12 cellular contexts compared by ENCODE assay signal in genomic region chr1:64915381-64916274, GRCh38. TPM values are rescaled to one million over a fixed set of nuclear protein-coding genes. Genes with fewer than 3 reads are reported as not detected.
A peak's percentile ranks its signal among the peaks of the same experiment; 100 is the strongest.
DNase-seq lines count a peak whose midpoint lies in the region; ATAC-seq, FAIRE-seq and TF ChIP-seq lines count a peak whose summit lies in the region.
"Had no signal": no experiment of that assay in that cellular context is flagged by ENCODE, and none has a peak within 500 bp of the region (broad histone marks: within the 10 kb centered on the region; RNA-seq: fewer than 3 reads in every experiment).

No MANE protein-coding gene starts in this region.

- H3K4me1 ChIP-seq in BLaER1 (peaks cover 38% of the 10 kb centered on the region), muscle layer of duodenum (ENCODE audit: control insufficient read depth in 1 of 2, insufficient read depth in 2 of 2, low read length in 2 of 2) (peaks cover 1 to 44% of the 10 kb centered on the region in 2 donors), vagina (peaks cover 65% of the 10 kb centered on the region)

- DNase-seq in NCI-H526 treated with DMSO at 0.1 percent for 48 hours (lab: John Stamatoyannopoulos, UW) = peak; percentile 69
- no peak for DNase-seq in effector memory CD8-positive, alpha-beta T cell
- no peak for DNase-seq in vagina (ENCODE audit: extremely low spot score in 2 of 2)
- DNase-seq in D721Med (ENCODE audit: insufficient read length, low spot score) = no peak
- DNase-seq in NCI-H510A treated with DMSO at 0.1 percent for 48 hours (lab: John Stamatoyannopoulos, UW) = no peak
- DNase-seq: H9, NCI-H187 treated with DMSO at 0.1 percent for 48 hours, nucleus accumbens had no signal

- no peaks in the 10 kb centered on the region for H3K9me3 Mint-ChIP-seq in effector memory CD8-positive, alpha-beta T cell
- H3K9me3 Mint-ChIP-seq: H9 had no signal

- H3K9me3 ChIP-seq in BLaER1 (peaks cover 17% of the 10 kb centered on the region; the same call in 1 of the 2 replicates), muscle layer of duodenum (ENCODE audit: control insufficient read depth in 1 of 2, low read length in 2 of 2) (no peaks in the 10 kb centered on the region), vagina (no peaks in the 10 kb centered on the region)

- H3K4me3 Mint-ChIP-seq in effector memory CD8-positive, alpha-beta T cell = peak overlapping the region; percentile 76 to 77
- H3K4me3 Mint-ChIP-seq: H9 had no signal

- no peak overlapping the region for H3K4me3 ChIP-seq in BLaER1
- no peak overlapping the region for H3K4me3 ChIP-seq in muscle layer of duodenum (ENCODE audit: low read depth in 1 of 2, low read length in 2 of 2)
- H3K4me3 ChIP-seq in vagina = no peak overlapping the region

- TF ChIP-seq CTCF in vagina (IDR thresholded peaks at IDR 0.05) = no peak
- TF ChIP-seq CTCF in D721Med (IDR thresholded peaks at IDR 0.05; ENCODE audit: insufficient read depth, missing control alignments) = no peak

- H3K4me2 ChIP-seq in BLaER1 = peak overlapping the region; percentile 78

- TF ChIP-seq POLR2A in vagina (IDR thresholded peaks at IDR 0.05) = no peak

- peak overlapping the region; percentile 74 to 94 for H3K27ac Mint-ChIP-seq in effector memory CD8-positive, alpha-beta T cell
- H3K27ac Mint-ChIP-seq: H9 had no signal

- no peak for FAIRE-seq in D721Med (lab: Jason Lieb, UNC)
- FAIRE-seq: colon had no signal

- H3K27me3 Mint-ChIP-seq in effector memory CD8-positive, alpha-beta T cell = no peaks in the 10 kb centered on the region

- peaks cover 74 to 89% of the 10 kb centered on the region in 2 donors for H3K4me1 Mint-ChIP-seq in effector memory CD8-positive, alpha-beta T cell (ENCODE audit: low read depth in 2 of 2)

- H3K27ac ChIP-seq in BLaER1 = peak overlapping the region; percentile 71
- H3K27ac ChIP-seq in muscle layer of duodenum (ENCODE audit: low read length) = peak overlapping the region; percentile 40
- H3K27ac ChIP-seq in vagina = no peak overlapping the region

- ATAC-seq in effector memory CD8-positive, alpha-beta T cell (replicated peaks) = peak; percentile 25
- no peak for ATAC-seq in GM18520 (IDR thresholded peaks at IDR 0.05; ENCODE audit: unreplicated experiment)

- intact Hi-C loops in vagina (cut with DNase I) = no loop called here

- no peak overlapping the region for H3K9ac ChIP-seq in BLaER1

- H3K27me3 ChIP-seq in BLaER1 (no peaks in the 10 kb centered on the region), muscle layer of duodenum (ENCODE audit: low read depth, low read length) (no peaks in the 10 kb centered on the region), vagina (no peaks in the 10 kb centered on the region)

- peaks cover 19% of the 10 kb centered on the region for H3K36me3 Mint-ChIP-seq in effector memory CD8-positive, alpha-beta T cell (ENCODE audit: insufficient read depth)

- H3K36me3 ChIP-seq in BLaER1 (0 out of 2 replicates have a peak, but pooled peaks cover 8% of the 10 kb centered on the region), muscle layer of duodenum (ENCODE audit: control insufficient read depth in 1 of 2, insufficient read depth in 2 of 2, low read length in 2 of 2) (no peaks in the 10 kb centered on the region), vagina (no peaks in the 10 kb centered on the region)

- peaks cover 51% of the 10 kb centered on the region for H4K20me1 ChIP-seq in BLaER1

RNA-seq across cellular contexts. Expression of gene JAK1, which starts 50.7 kb away (rescaled TPM):
- 93.3 TPM for total RNA-seq in vagina
